1 cellular context compared by ENCODE assay signal in genomic region chr22:24968066-24968561, GRCh38.
TF ChIP-seq lines count a peak whose summit lies in the region.

No MANE protein-coding gene starts in this region.

TF ChIP-seq in GM23338, 12 proteins besides CTCF, POLR2A, EP300 and RAD21 (continued from another document):
- TF ChIP-seq, protein P1, sequence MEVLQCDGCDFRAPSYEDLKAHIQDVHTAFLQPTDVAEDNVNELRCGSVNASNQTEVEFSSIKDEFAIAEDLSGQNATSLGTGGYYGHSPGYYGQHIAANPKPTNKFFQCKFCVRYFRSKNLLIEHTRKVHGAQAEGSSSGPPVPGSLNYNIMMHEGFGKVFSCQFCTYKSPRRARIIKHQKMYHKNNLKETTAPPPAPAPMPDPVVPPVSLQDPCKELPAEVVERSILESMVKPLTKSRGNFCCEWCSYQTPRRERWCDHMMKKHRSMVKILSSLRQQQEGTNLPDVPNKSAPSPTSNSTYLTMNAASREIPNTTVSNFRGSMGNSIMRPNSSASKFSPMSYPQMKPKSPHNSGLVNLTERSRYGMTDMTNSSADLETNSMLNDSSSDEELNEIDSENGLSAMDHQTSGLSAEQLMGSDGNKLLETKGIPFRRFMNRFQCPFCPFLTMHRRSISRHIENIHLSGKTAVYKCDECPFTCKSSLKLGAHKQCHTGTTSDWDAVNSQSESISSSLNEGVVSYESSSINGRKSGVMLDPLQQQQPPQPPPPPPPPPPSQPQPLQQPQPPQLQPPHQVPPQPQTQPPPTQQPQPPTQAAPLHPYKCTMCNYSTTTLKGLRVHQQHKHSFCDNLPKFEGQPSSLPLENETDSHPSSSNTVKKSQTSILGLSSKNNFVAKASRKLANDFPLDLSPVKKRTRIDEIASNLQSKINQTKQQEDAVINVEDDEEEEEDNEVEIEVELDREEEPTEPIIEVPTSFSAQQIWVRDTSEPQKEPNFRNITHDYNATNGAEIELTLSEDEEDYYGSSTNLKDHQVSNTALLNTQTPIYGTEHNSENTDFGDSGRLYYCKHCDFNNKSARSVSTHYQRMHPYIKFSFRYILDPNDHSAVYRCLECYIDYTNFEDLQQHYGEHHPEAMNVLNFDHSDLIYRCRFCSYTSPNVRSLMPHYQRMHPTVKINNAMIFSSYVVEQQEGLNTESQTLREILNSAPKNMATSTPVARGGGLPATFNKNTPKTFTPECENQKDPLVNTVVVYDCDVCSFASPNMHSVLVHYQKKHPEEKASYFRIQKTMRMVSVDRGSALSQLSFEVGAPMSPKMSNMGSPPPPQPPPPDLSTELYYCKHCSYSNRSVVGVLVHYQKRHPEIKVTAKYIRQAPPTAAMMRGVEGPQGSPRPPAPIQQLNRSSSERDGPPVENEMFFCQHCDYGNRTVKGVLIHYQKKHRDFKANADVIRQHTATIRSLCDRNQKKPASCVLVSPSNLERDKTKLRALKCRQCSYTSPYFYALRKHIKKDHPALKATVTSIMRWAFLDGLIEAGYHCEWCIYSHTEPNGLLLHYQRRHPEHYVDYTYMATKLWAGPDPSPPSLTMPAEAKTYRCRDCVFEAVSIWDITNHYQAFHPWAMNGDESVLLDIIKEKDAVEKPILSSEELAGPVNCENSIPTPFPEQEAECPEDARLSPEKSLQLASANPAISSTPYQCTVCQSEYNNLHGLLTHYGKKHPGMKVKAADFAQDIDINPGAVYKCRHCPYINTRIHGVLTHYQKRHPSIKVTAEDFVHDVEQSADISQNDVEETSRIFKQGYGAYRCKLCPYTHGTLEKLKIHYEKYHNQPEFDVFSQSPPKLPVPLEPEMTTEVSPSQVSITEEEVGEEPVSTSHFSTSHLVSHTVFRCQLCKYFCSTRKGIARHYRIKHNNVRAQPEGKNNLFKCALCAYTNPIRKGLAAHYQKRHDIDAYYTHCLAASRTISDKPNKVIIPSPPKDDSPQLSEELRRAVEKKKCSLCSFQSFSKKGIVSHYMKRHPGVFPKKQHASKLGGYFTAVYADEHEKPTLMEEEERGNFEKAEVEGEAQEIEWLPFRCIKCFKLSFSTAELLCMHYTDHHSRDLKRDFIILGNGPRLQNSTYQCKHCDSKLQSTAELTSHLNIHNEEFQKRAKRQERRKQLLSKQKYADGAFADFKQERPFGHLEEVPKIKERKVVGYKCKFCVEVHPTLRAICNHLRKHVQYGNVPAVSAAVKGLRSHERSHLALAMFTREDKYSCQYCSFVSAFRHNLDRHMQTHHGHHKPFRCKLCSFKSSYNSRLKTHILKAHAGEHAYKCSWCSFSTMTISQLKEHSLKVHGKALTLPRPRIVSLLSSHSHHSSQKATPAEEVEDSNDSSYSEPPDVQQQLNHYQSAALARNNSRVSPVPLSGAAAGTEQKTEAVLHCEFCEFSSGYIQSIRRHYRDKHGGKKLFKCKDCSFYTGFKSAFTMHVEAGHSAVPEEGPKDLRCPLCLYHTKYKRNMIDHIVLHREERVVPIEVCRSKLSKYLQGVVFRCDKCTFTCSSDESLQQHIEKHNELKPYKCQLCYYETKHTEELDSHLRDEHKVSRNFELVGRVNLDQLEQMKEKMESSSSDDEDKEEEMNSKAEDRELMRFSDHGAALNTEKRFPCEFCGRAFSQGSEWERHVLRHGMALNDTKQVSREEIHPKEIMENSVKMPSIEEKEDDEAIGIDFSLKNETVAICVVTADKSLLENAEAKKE (CRISPR knock-in tag; IDR thresholded peaks at IDR 0.05) = peak; percentile 81
- TF ChIP-seq NANOG (IDR thresholded peaks at IDR 0.05; ENCODE audit: borderline replicate concordance) (peak; percentile 14; the same call in 1 of the 2 replicates), POLR2AphosphoS5 (IDR thresholded peaks at IDR 0.05; ENCODE audit: low read depth) (no peak), ZNF114 (CRISPR knock-in tag; IDR thresholded peaks at IDR 0.05) (no peak)
- TF ChIP-seq, protein P2, sequence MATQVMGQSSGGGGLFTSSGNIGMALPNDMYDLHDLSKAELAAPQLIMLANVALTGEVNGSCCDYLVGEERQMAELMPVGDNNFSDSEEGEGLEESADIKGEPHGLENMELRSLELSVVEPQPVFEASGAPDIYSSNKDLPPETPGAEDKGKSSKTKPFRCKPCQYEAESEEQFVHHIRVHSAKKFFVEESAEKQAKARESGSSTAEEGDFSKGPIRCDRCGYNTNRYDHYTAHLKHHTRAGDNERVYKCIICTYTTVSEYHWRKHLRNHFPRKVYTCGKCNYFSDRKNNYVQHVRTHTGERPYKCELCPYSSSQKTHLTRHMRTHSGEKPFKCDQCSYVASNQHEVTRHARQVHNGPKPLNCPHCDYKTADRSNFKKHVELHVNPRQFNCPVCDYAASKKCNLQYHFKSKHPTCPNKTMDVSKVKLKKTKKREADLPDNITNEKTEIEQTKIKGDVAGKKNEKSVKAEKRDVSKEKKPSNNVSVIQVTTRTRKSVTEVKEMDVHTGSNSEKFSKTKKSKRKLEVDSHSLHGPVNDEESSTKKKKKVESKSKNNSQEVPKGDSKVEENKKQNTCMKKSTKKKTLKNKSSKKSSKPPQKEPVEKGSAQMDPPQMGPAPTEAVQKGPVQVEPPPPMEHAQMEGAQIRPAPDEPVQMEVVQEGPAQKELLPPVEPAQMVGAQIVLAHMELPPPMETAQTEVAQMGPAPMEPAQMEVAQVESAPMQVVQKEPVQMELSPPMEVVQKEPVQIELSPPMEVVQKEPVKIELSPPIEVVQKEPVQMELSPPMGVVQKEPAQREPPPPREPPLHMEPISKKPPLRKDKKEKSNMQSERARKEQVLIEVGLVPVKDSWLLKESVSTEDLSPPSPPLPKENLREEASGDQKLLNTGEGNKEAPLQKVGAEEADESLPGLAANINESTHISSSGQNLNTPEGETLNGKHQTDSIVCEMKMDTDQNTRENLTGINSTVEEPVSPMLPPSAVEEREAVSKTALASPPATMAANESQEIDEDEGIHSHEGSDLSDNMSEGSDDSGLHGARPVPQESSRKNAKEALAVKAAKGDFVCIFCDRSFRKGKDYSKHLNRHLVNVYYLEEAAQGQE (IDR thresholded peaks at IDR 0.05; ENCODE audit: unreplicated experiment) = no peak
